In the genomic region with DNA sequence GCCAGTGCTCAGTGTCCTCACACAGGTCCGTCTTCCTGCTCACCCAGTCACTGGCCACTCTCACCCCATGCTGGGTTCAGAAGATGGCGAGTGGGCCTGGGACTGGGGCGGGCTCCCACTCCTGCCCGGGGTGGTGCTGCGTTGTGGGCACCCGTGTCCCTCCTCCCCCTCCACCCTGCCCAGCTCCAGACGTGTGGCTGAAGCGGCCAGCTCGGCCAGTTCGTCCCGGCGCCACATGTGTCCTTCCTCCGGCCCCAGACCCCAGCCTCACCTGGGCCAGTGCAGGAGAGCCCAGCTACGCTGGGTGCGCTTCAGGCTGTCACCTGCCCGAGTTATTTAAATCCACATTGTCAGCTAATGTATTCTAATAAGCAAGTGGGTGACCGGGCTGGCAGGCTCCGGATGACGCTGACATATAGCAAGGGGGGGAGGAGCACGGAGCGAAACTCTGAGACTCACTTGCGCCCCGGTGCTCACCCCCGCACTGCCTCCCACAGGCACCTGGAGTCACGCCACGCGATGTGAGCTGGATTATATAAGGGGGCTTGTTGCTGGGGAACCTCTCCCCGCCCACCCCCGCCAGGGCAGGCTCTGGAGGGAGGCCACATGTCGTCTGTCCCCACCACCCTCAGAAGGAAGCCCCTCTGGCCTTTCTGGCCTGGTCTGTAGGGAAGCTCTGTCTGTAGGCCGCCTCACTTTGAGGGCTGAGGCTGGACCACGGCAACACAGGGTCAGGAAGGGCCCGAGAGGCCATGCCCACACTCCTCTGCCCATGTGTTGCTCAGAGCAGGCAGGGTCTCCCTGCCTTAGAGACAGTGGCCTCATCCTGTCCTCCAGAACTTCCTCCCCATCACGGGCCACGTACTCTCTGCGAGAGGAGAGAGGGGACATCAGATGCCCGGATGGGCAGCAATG, we compare ENCODE assay signal across 1 cellular context.
TF ChIP-seq lines count a peak whose summit lies in the region.

No MANE protein-coding gene starts in this region.

TF ChIP-seq in IMR-90, 13 proteins besides CTCF, POLR2A, EP300 and RAD21 (continued from another document):
- no peak for TF ChIP-seq MAFK (IDR thresholded peaks at IDR 0.05; ENCODE audit: low read depth, low read length)
